13 cellular contexts compared by ENCODE assay signal in genomic region chr15:50883903-50884302, GRCh38. TPM values are rescaled to one million over a fixed set of nuclear protein-coding genes. Genes with fewer than 3 reads are reported as not detected.
A peak's percentile ranks its signal among the peaks of the same experiment; 100 is the strongest.
DNase-seq lines count a peak whose midpoint lies in the region; ATAC-seq and FAIRE-seq lines count a peak whose summit lies in the region.
"Had no signal": no experiment of that assay in that cellular context is flagged by ENCODE, and none has a peak within 500 bp of the region (broad histone marks: within the 10 kb centered on the region; RNA-seq: fewer than 3 reads in every experiment).

No MANE protein-coding gene starts in this region.

- H4K91ac ChIP-seq in mesenchymal stem cell (ENCODE audit: low read length) = no peak overlapping the region

- H3K9me3 Mint-ChIP-seq in CD8-positive, alpha-beta memory T cell = no peaks in the 10 kb centered on the region
- no peaks in the 10 kb centered on the region for H3K9me3 Mint-ChIP-seq in activated CD4-positive, alpha-beta memory T cell treated with anti-CD3 and anti-CD28 coated beads, Interleukin-2, amount 10 ng/mL, durations not matched to agents 7 days and 5 days

- H2AK5ac ChIP-seq in mesenchymal stem cell (ENCODE audit: low read length, severe bottlenecking) = no peak overlapping the region

- no peaks in the 10 kb centered on the region for H3K79me1 ChIP-seq in mesenchymal stem cell (replicated peaks; ENCODE audit: low read length, poor library complexity, severe bottlenecking)

- H2BK120ac ChIP-seq in mesenchymal stem cell (ENCODE audit: low read depth, low read length) = no peak overlapping the region

- no peak overlapping the region for H3K4ac ChIP-seq in mesenchymal stem cell (ENCODE audit: low read depth in 1 of 2, low read length in 2 of 2)

- ATAC-seq in GM18870 (IDR thresholded peaks at IDR 0.05; ENCODE audit: unreplicated experiment) (no peak), GM21447 (IDR thresholded peaks at IDR 0.05; ENCODE audit: unreplicated experiment) (no peak)

- H3K27ac ChIP-seq in CD8-positive, alpha-beta memory T cell (ENCODE audit: low read depth, low read length) = no peak overlapping the region
- H3K27ac ChIP-seq in mesenchymal stem cell (ENCODE audit: low read length, poor library complexity, severe bottlenecking) = peak overlapping the region; percentile 99
- H3K27ac ChIP-seq: parathyroid adenoma had no signal

- H3K9ac ChIP-seq in mesenchymal stem cell (ENCODE audit: low read length) = peak overlapping the region; percentile 72
- H3K9ac ChIP-seq: parathyroid adenoma had no signal

- H3K36me3 ChIP-seq in CD8-positive, alpha-beta memory T cell (ENCODE audit: insufficient read depth, low read length) = no peaks in the 10 kb centered on the region
- no peaks in the 10 kb centered on the region for H3K36me3 ChIP-seq in mesenchymal stem cell (ENCODE audit: control insufficient read depth in 1 of 2, insufficient read depth in 2 of 2, low read depth in 1 of 2, low read length in 2 of 2)
- H3K36me3 ChIP-seq: uterus had no signal

- H2BK15ac ChIP-seq in mesenchymal stem cell (ENCODE audit: low read depth, poor library complexity, severe bottlenecking) = no peak overlapping the region

- no peak overlapping the region for H2AFZ ChIP-seq in mesenchymal stem cell (ENCODE audit: low read depth, low read length)
- H2AFZ ChIP-seq: parathyroid adenoma had no signal

- no peak overlapping the region for H3K4me3 ChIP-seq in CD8-positive, alpha-beta memory T cell (ENCODE audit: low read length)
- peak overlapping the region in 1 of 2 experiments; percentile 43 for H3K4me3 ChIP-seq in mesenchymal stem cell (ENCODE audit: insufficient read depth in 1 of 2, low read depth in 1 of 2, low read length in 2 of 2)
- H3K4me3 ChIP-seq: uterus had no signal

- no peak overlapping the region for H2BK5ac ChIP-seq in mesenchymal stem cell (ENCODE audit: low read depth, low read length, poor library complexity, severe bottlenecking)

- FAIRE-seq in HTR-8/SVneo (lab: Jason Lieb, UNC) = no peak
- FAIRE-seq: endometrium had no signal

- H3K36me3 Mint-ChIP-seq in CD8-positive, alpha-beta memory T cell = no peaks in the 10 kb centered on the region
- H3K36me3 Mint-ChIP-seq in activated CD4-positive, alpha-beta memory T cell treated with anti-CD3 and anti-CD28 coated beads, Interleukin-2, amount 10 ng/mL, durations not matched to agents 7 days and 5 days (ENCODE audit: low read depth) = peaks cover 1% of the 10 kb centered on the region

- H2BK12ac ChIP-seq in mesenchymal stem cell (ENCODE audit: low read length in 2 of 2) = no peak overlapping the region

- peaks cover 39 to 67% (median 47%) of the 10 kb centered on the region in 3 donors for H3K4me1 Mint-ChIP-seq in CD8-positive, alpha-beta memory T cell
- H3K4me1 Mint-ChIP-seq in activated CD4-positive, alpha-beta memory T cell treated with anti-CD3 and anti-CD28 coated beads, Interleukin-2, amount 10 ng/mL, durations not matched to agents 7 days and 5 days = peaks cover 72% of the 10 kb centered on the region

- no peak overlapping the region for H3K4me2 ChIP-seq in mesenchymal stem cell (ENCODE audit: low read length, poor library complexity, severe bottlenecking)

- no peaks in the 10 kb centered on the region for H3K27me3 Mint-ChIP-seq in CD8-positive, alpha-beta memory T cell
- H3K27me3 Mint-ChIP-seq in activated CD4-positive, alpha-beta memory T cell treated with anti-CD3 and anti-CD28 coated beads, Interleukin-2, amount 10 ng/mL, durations not matched to agents 7 days and 5 days = no peaks in the 10 kb centered on the region

- H3K4me3 Mint-ChIP-seq in CD8-positive, alpha-beta memory T cell = peak overlapping the region in 3 of 7 donors; percentile 25 to 53 (median 38)
- no peak overlapping the region for H3K4me3 Mint-ChIP-seq in activated CD4-positive, alpha-beta memory T cell treated with anti-CD3 and anti-CD28 coated beads, Interleukin-2, amount 10 ng/mL, durations not matched to agents 7 days and 5 days

- no peaks in the 10 kb centered on the region for H3K27me3 ChIP-seq in CD8-positive, alpha-beta memory T cell (ENCODE audit: insufficient read depth, low read length, poor library complexity, severe bottlenecking)
- no peaks in the 10 kb centered on the region for H3K27me3 ChIP-seq in mesenchymal stem cell (ENCODE audit: control insufficient read depth in 1 of 2, insufficient read depth in 1 of 2, low read length in 2 of 2)
- H3K27me3 ChIP-seq: uterus had no signal

- no peaks in the 10 kb centered on the region for H3K9me3 ChIP-seq in CD8-positive, alpha-beta memory T cell (ENCODE audit: low read length)
- no peaks in the 10 kb centered on the region for H3K9me3 ChIP-seq in mesenchymal stem cell (ENCODE audit: control insufficient read depth, low read length)
- H3K9me3 ChIP-seq: uterus had no signal

- DNase-seq in CD8-positive, alpha-beta memory T cell = no peak
- DNase-seq in HTR-8/SVneo (ENCODE audit: insufficient read length, low spot score) (peak; percentile 31), mesenchymal stem cell (peak; percentile 64), NCI-H1092 (lab: John Stamatoyannopoulos, UW) (no peak), NCI-H524 treated with DMSO at 0.1 percent for 48 hours (lab: John Stamatoyannopoulos, UW) (no peak)
- peak; percentile 52 for DNase-seq in activated CD4-positive, alpha-beta memory T cell treated with anti-CD3 and anti-CD28 coated beads, Interleukin-2, amount 10 ng/mL, durations not matched to agents 7 days and 5 days
- DNase-seq: activated CD4-positive, CD25-positive, alpha-beta regulatory T cell treated with anti-CD3 and anti-CD28 coated beads, Interleukin-2, amount 50 U/mL, for 72 hours; KG1; uterus had no signal

- CTCF ChIA-PET in CD8-positive, alpha-beta memory T cell (lab: Charles Lee) = interaction anchor here (5.1 kb wide), 1 partner anchor 22 kb away, joined by 32 read pairs; no protein-coding TSS in a partner anchor
- CTCF ChIA-PET in activated CD4-positive, alpha-beta memory T cell treated with anti-CD3 and anti-CD28 coated beads, Interleukin-2, amount 10 ng/mL, durations not matched to agents 7 days and 5 days (lab: Charles Lee) = no interaction called here

- H3K27ac Mint-ChIP-seq in CD8-positive, alpha-beta memory T cell = peak overlapping the region in 5 of 8 donors; percentile 17 to 67 (median 35)
- peak overlapping the region; percentile 91 for H3K27ac Mint-ChIP-seq in activated CD4-positive, alpha-beta memory T cell treated with anti-CD3 and anti-CD28 coated beads, Interleukin-2, amount 10 ng/mL, durations not matched to agents 7 days and 5 days

- POLR2A ChIA-PET in CD8-positive, alpha-beta memory T cell (lab: Charles Lee) = no interaction called here
- POLR2A ChIA-PET in activated CD4-positive, alpha-beta memory T cell treated with anti-CD3 and anti-CD28 coated beads, Interleukin-2, amount 10 ng/mL, durations not matched to agents 7 days and 5 days (lab: Charles Lee) = interaction anchor here (2.4 to 3.3 kb wide), 2 partner anchors 23 to 25 kb away, joined by 8 to 32 read pairs; partner anchors contain the start of gene AP4E1

- H4K8ac ChIP-seq in mesenchymal stem cell (ENCODE audit: low read length) = no peak overlapping the region

- WGBS in mesenchymal stem cell = 79% methylated on average over 2 of the region's 2 CpGs

- no peak overlapping the region for H3K14ac ChIP-seq in mesenchymal stem cell (ENCODE audit: low read length in 2 of 2)

- peak overlapping the region in 1 of 2 experiments; percentile 60 for H3K23ac ChIP-seq in mesenchymal stem cell (ENCODE audit: low read length in 2 of 2)

- H3K18ac ChIP-seq in mesenchymal stem cell (ENCODE audit: low read depth in 1 of 2, low read length in 2 of 2) = no peak overlapping the region

- peaks cover 14% of the 10 kb centered on the region for H3K4me1 ChIP-seq in CD8-positive, alpha-beta memory T cell (ENCODE audit: insufficient read depth, low read length)
- H3K4me1 ChIP-seq in mesenchymal stem cell (ENCODE audit: control insufficient read depth, insufficient read depth, low read depth, low read length) = peaks cover 6% of the 10 kb centered on the region
- H3K4me1 ChIP-seq: parathyroid adenoma, uterus had no signal

RNA-seq across cellular contexts. Expression of gene AP4E1, which starts 24.6 kb away (rescaled TPM):
- 10 to 100 TPM; 16.5 to 18.8 TPM for total RNA-seq in CD8-positive, alpha-beta memory T cell
- 5.8 TPM for polyA plus RNA-seq in CD8-positive, alpha-beta memory T cell
- total RNA-seq in activated CD4-positive, alpha-beta memory T cell treated with anti-CD3 and anti-CD28 coated beads, Interleukin-2, amount 10 ng/mL, durations not matched to agents 7 days and 5 days = 10 to 100 TPM; 13.3 to 14.5 TPM
- 3.7 TPM for polyA plus RNA-seq in mesenchymal stem cell (2013, experiment 1 of 2)
- polyA plus RNA-seq in mesenchymal stem cell (2013, experiment 2 of 2) = 3.9 TPM

Comparison
In these comparisons a context has a peak if more than half of its experiments do, and no peak if none do; other contexts are left out.
1. DNase-seq: peak in HTR-8/SVneo (single experiment), activated CD4-positive, alpha-beta memory T cell treated with anti-CD3 and anti-CD28 coated beads, Interleukin-2, amount 10 ng/mL, durations not matched to agents 7 days and 5 days (single experiment) and mesenchymal stem cell (single experiment); none in CD8-positive, alpha-beta memory T cell (0 of 5), NCI-H1092 (single experiment) and NCI-H524 treated with DMSO at 0.1 percent for 48 hours (single experiment).